13 cellular contexts compared by ENCODE assay signal in genomic region chr7:132029369-132030160, GRCh38.
A peak's percentile ranks its signal among the peaks of the same experiment; 100 is the strongest.
DNase-seq lines count a peak whose midpoint lies in the region; ATAC-seq, FAIRE-seq and TF ChIP-seq lines count a peak whose summit lies in the region.
"Had no signal": no experiment of that assay in that cellular context is flagged by ENCODE, and none has a peak within 500 bp of the region (broad histone marks: within the 10 kb centered on the region; RNA-seq: fewer than 3 reads in every experiment).

No MANE protein-coding gene starts in this region.

- POLR2A ChIA-PET in RWPE1 (lab: Yijun Ruan, JAX; ENCODE audit: low non-redundant PET), result no interaction called here

- DNase-seq in Daoy (ENCODE audit: low read depth), result peak; percentile 51
- DNase-seq in RWPE1 (ENCODE audit: low spot score), result peak; percentile 27
- peak; percentile 10 to 16 for DNase-seq in frontal cortex (ENCODE audit: low spot score in 2 of 2)
- no peak for DNase-seq in omental fat pad (ENCODE audit: low spot score)
- no peak for DNase-seq in NCI-H524 (lab: John Stamatoyannopoulos, UW)
- DNase-seq in NCI-H1436 (lab: John Stamatoyannopoulos, UW), result no peak
- DNase-seq: KBM-7, NCI-H82 had no signal

- no peak overlapping the region for H3K27ac ChIP-seq in RWPE1
- H3K27ac ChIP-seq: colonic mucosa, vagina had no signal

- CTCF ChIA-PET in RWPE1 (lab: Yijun Ruan, JAX), result no interaction called here

- no peak for FAIRE-seq in frontal cortex (lab: Jason Lieb, UNC)
- FAIRE-seq: endometrium had no signal

- peak; percentile 75 for ATAC-seq in omental fat pad (ENCODE audit: low FRiP score)
- ATAC-seq in GM18861 (IDR thresholded peaks at IDR 0.05; ENCODE audit: unreplicated experiment), result no peak
- no peak for ATAC-seq in HG03565 (IDR thresholded peaks at IDR 0.05; ENCODE audit: unreplicated experiment)

- TF ChIP-seq CTCF in RWPE1 (conservative IDR thresholded peaks at IDR 0.05; ENCODE audit: low read depth) (no peak), omental fat pad (IDR thresholded peaks at IDR 0.05) (no peak)

Comparison
In these comparisons a context has a peak if more than half of its experiments do, and no peak if none do; other contexts are left out.
1. DNase-seq: peak in Daoy (single experiment), RWPE1 (single experiment) and frontal cortex (2 of 2); none in omental fat pad (single experiment), NCI-H524 (0 of 2) and NCI-H1436 (single experiment).